In the genomic region with DNA sequence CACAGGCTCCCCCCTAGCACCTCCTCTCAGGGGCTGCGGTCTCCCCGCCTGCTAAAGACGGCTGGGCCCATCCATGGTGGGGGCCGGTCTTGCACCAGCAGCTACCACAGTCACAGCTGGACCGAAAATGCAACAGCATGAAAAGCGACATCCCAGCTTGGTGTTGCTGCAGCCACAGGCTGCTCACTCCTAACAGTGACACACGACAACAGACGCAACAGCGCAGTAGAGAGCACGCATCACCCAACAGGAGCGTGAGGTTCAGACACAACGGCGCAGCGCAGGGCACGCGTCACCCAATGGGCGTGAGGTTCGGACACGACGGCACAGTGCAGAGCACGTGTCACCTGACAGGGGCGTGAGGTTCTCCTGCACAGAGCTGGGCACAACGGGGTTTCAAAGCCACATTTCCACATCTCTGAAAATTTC, we compare ENCODE assay signal across 27 cellular contexts.
"Had no signal": no experiment of that assay in that cellular context is flagged by ENCODE, and none has a peak within 500 bp of the region (broad histone marks: within the 10 kb centered on the region; RNA-seq: fewer than 3 reads in every experiment).

No MANE protein-coding gene starts in this region.

- H3K4me3 ChIP-seq: body of pancreas, colonic mucosa, dorsolateral prefrontal cortex had no signal

- DNase-seq: activated B cell treated with CpG ODN at 0.5 μM for 24 hours; activated CD4-positive, alpha-beta T cell treated with anti-CD3 and anti-CD28 coated beads for 48 hours; activated CD4-positive, alpha-beta T cell treated with anti-CD3 and anti-CD28 coated beads, Interleukin-2, amount 50 U/mL, for 1 hour; activated CD4-positive, alpha-beta T cell treated with anti-CD3 and anti-CD28 coated beads, Interleukin-2, amount 50 U/mL, for 48 hours; activated CD8-positive, alpha-beta memory T cell treated with anti-CD3 and anti-CD28 coated beads for 24 hours; activated CD8-positive, alpha-beta T cell treated with anti-CD3 and anti-CD28 coated beads for 36 hours; activated effector memory CD4-positive, alpha-beta T cell treated with Interleukin-2 at 50 U/mL for 16 hours; activated gamma-delta T cell treated with Interleukin-2 at 50 U/mL for 16 hours; activated naive CD4-positive, alpha-beta T cell treated with anti-CD3 and anti-CD28 coated beads, Interleukin-2, amount 50 U/mL, for 16 hours; activated naive CD4-positive, alpha-beta T cell treated with Interleukin-2 at 50 U/mL for 16 hours; activated T-cell treated with anti-CD3 and anti-CD28 coated beads, Interleukin-2, amount 50 U/mL, for 4 hours; amniotic stem cell; aorta; body of pancreas; central memory CD4-positive, alpha-beta T cell; cerebellar nuclear complex; colonic mucosa; effector memory CD4-positive, alpha-beta T cell; endodermal cell; foreskin fibroblast; T-helper 1 cell; T-helper 17 cell; T1000; WERI-Rb-1 had no signal

- H3K9me3 ChIP-seq: body of pancreas, colonic mucosa had no signal

- ATAC-seq: activated CD4-positive, CD25-positive, alpha-beta regulatory T cell treated with anti-CD3 and anti-CD28 coated beads, Interleukin-2, amount 50 U/mL, for 24 hours; activated CD8-positive, alpha-beta T cell treated with anti-CD3 and anti-CD28 coated beads for 36 hours; activated T-cell treated with anti-CD3 and anti-CD28 coated beads, Interleukin-2, amount 50 U/mL, for 4 hours; activated T-helper 17 cell treated with anti-CD3 and anti-CD28 coated beads, Interleukin-2, amount 50 U/mL, for 72 hours; body of pancreas; T-helper 17 cell had no signal

- H3K27ac ChIP-seq: body of pancreas, colonic mucosa, WERI-Rb-1 had no signal

- H3K4me1 ChIP-seq: body of pancreas, colonic mucosa had no signal

- H3K27me3 ChIP-seq: body of pancreas, colonic mucosa, dorsolateral prefrontal cortex had no signal
